ENCODE assay signal across 11 cellular contexts in the genomic region with DNA sequence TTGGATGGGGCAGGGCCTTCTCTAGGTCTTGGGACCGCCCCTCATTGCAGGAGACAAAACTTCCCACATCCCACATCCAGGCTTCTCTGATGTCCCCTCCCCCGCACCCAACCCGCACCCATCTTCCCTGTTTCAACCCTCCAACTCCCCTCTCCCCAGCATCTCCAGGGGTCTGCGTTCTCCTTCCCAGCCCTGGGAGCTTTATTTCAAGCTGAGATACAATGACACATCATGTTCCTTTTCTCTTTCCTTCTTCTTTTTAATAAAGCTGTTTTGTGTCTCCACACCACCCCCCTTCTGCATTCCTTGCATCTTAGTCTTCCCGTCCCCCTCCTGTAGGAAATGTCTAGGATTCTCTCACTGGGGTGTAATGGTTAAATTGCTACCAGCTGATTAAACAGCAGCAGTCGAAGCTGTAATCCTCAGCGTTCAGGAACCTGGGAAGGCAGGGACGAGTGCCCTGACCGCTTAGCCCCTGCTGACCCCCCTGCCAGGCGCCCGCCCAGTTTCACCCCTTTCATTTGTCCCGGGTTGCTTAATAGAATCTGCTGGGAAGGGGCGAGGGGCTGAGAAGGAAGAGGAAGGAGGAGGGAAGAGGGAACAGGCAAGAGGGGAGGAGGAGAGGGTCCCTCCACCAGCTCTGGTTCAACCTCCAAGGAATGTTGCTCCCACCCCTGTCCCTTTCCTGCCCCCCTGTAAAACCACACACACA.
DNase-seq lines count a peak whose midpoint lies in the region; ATAC-seq and TF ChIP-seq lines count a peak whose summit lies in the region.
"Had no signal": no experiment of that assay in that cellular context is flagged by ENCODE, and none has a peak within 500 bp of the region (broad histone marks: within the 10 kb centered on the region; RNA-seq: fewer than 3 reads in every experiment).

No MANE protein-coding gene starts in this region.

- DNase-seq in ELR (ENCODE audit: low read depth) (peak; percentile 98), RWPE2 (ENCODE audit: low spot score) (no peak), fibroblast of lung (ENCODE audit: low read depth in 2 of 2) (peak; percentile 93 to 99), trophoblast cell (peak; percentile 41 to 69), NCI-H526 (lab: John Stamatoyannopoulos, UW) (no peak), erythroblast (lab: John Stamatoyannopoulos, UW) (no peak)
- DNase-seq: NCI-H146, spleen had no signal

- H3K36me3 ChIP-seq in RWPE2 (ENCODE audit: low read depth): no peaks in the 10 kb centered on the region
- H3K36me3 ChIP-seq in fibroblast of lung (ENCODE audit: control insufficient read depth, insufficient read depth, low read length): no peaks in the 10 kb centered on the region
- no peaks in the 10 kb centered on the region for H3K36me3 ChIP-seq in trophoblast cell (ENCODE audit: control insufficient read depth in 1 of 2, insufficient read depth in 2 of 2, low read length in 2 of 2)
- H3K36me3 ChIP-seq: spleen had no signal

- H4K8ac ChIP-seq in trophoblast cell (ENCODE audit: low read depth, low read length): peak overlapping the region; percentile 52

- H3K9me3 ChIP-seq in RWPE2 (ENCODE audit: severe bottlenecking): no peaks in the 10 kb centered on the region
- H3K9me3 ChIP-seq in fibroblast of lung (ENCODE audit: control insufficient read depth, insufficient read depth, low read depth, low read length): no peaks in the 10 kb centered on the region
- peaks cover 2% of the 10 kb centered on the region for H3K9me3 ChIP-seq in trophoblast cell (ENCODE audit: insufficient read depth, low read depth, low read length)
- H3K9me3 ChIP-seq: spleen had no signal

- H2AFZ ChIP-seq in fibroblast of lung (ENCODE audit: low read length) (peak overlapping the region; percentile 11), trophoblast cell (ENCODE audit: insufficient read depth, low read length, poor library complexity) (peak overlapping the region; percentile 64)

- H3K27me3 ChIP-seq in RWPE2 (ENCODE audit: insufficient read depth, poor library complexity, severe bottlenecking) (no peaks in the 10 kb centered on the region), fibroblast of lung (ENCODE audit: control insufficient read depth, insufficient read depth, low read length) (no peaks in the 10 kb centered on the region), trophoblast cell (ENCODE audit: insufficient read depth, low read length) (no peaks in the 10 kb centered on the region)
- H3K27me3 ChIP-seq: spleen had no signal

- WGBS in trophoblast cell (ENCODE audit: extremely low coverage, insufficient coverage, insufficient read length): no CpG with 5 or more reads among the region's 13 CpGs

- H2AK5ac ChIP-seq in trophoblast cell (ENCODE audit: low read length): no peak overlapping the region

- peaks cover 18% of the 10 kb centered on the region for H3K79me1 ChIP-seq in trophoblast cell (ENCODE audit: low read length)

- no peak for TF ChIP-seq POLR2A in erythroblast (IDR thresholded peaks at IDR 0.05; ENCODE audit: low read length)

- H2BK12ac ChIP-seq in trophoblast cell (ENCODE audit: low read length): peak overlapping the region; percentile 18

- H3K9ac ChIP-seq in fibroblast of lung (ENCODE audit: insufficient read depth, low read length) (peak overlapping the region; percentile 54), trophoblast cell (ENCODE audit: low read length) (peak overlapping the region; percentile 42)

- peak overlapping the region; percentile 91 for H2BK120ac ChIP-seq in trophoblast cell (ENCODE audit: insufficient read depth, low read length, poor library complexity)

- peak overlapping the region; percentile 45 for H3K14ac ChIP-seq in trophoblast cell (ENCODE audit: low read length)

- H4K91ac ChIP-seq in trophoblast cell (ENCODE audit: low read depth, low read length): peak overlapping the region; percentile 78

- H3K18ac ChIP-seq in trophoblast cell (ENCODE audit: low read length): peak overlapping the region; percentile 35

- peak overlapping the region; percentile 64 for H3K27ac ChIP-seq in RWPE2 (ENCODE audit: poor library complexity, severe bottlenecking)
- peak overlapping the region; percentile 95 for H3K27ac ChIP-seq in fibroblast of lung (ENCODE audit: insufficient read depth, low read length)
- H3K27ac ChIP-seq in trophoblast cell (ENCODE audit: low read depth, low read length): peak overlapping the region; percentile 78

- H3K4me3 ChIP-seq in RWPE2 (ENCODE audit: severe bottlenecking) (no peak overlapping the region), fibroblast of lung (replicated peaks in 1 of 4; ENCODE audit: control extremely low read depth in 1 of 4, insufficient read depth in 1 of 4, low read depth in 3 of 4, low read length in 4 of 4) (peak overlapping the region in 2 of 4 experiments; percentile 18 to 44), trophoblast cell (ENCODE audit: low read depth, low read length) (no peak overlapping the region)
- H3K4me3 ChIP-seq: spleen had no signal

- no peak overlapping the region for H3K23ac ChIP-seq in trophoblast cell (ENCODE audit: low read length)

- H4K20me1 ChIP-seq in fibroblast of lung (ENCODE audit: control insufficient read depth, extremely low read depth, insufficient read depth, low read length): no peaks in the 10 kb centered on the region

- H2BK5ac ChIP-seq in trophoblast cell (ENCODE audit: low read depth, low read length, poor library complexity): peak overlapping the region; percentile 70

- TF ChIP-seq CTCF in RWPE2 (IDR thresholded peaks at IDR 0.05; ENCODE audit: poor library complexity, severe bottlenecking) (no peak), fibroblast of lung (conservative IDR thresholded peaks at IDR 0.05 in 1 of 2, IDR thresholded peaks at IDR 0.05 in 1 of 2; ENCODE audit: low read depth in 1 of 2, low read length in 2 of 2) (no peak)

- H3K4me1 ChIP-seq in RWPE2 (ENCODE audit: insufficient read depth, poor library complexity, severe bottlenecking): peaks cover 34% of the 10 kb centered on the region
- H3K4me1 ChIP-seq in fibroblast of lung (ENCODE audit: control insufficient read depth, extremely low read depth, insufficient read depth, low read length): peaks cover 22% of the 10 kb centered on the region
- H3K4me1 ChIP-seq in trophoblast cell (ENCODE audit: control insufficient read depth in 1 of 2, insufficient read depth in 2 of 2, low read length in 2 of 2): peaks cover 34 to 37% of the 10 kb centered on the region in 2 experiments

- no peaks in the 10 kb centered on the region for H3K79me2 ChIP-seq in fibroblast of lung (ENCODE audit: control insufficient read depth, insufficient read depth, low read length)
- no peaks in the 10 kb centered on the region for H3K79me2 ChIP-seq in trophoblast cell (ENCODE audit: control insufficient read depth, insufficient read depth, low read length, poor library complexity)

- ATAC-seq in RWPE2 (ENCODE audit: low read depth) (peak; percentile 78), esophagus mucosa (no peak), HG03139 (IDR thresholded peaks at IDR 0.05; ENCODE audit: unreplicated experiment) (no peak)
- ATAC-seq: activated CD4-positive, CD25-positive, alpha-beta regulatory T cell treated with anti-CD3 and anti-CD28 coated beads, Interleukin-2, amount 50 U/mL, for 24 hours had no signal

- H4K12ac ChIP-seq in trophoblast cell (ENCODE audit: low read depth, low read length): no peak overlapping the region

- peak overlapping the region; percentile 8 for H3K4ac ChIP-seq in trophoblast cell (ENCODE audit: low read depth, low read length)

- H3K4me2 ChIP-seq in fibroblast of lung (ENCODE audit: extremely low read depth, insufficient read depth, low read length) (peak overlapping the region; percentile 74), trophoblast cell (ENCODE audit: low read length) (peak overlapping the region; percentile 58)

Comparison
In these comparisons a context has a peak if more than half of its experiments do, and no peak if none do; other contexts are left out.
1. DNase-seq: peak in ELR (single experiment), fibroblast of lung (2 of 2) and trophoblast cell (2 of 2); none in RWPE2 (single experiment), NCI-H526 (0 of 2) and erythroblast (0 of 2).
2. Peak in every context shown above with its lines, with median percentiles within 50 percentile points of each other: H3K27ac ChIP-seq.